ENCODE assay signal across 1 cellular context in genomic region chr16:71467810-71468209, GRCh38.
A peak's percentile ranks its signal among the peaks of the same experiment; 100 is the strongest.
TF ChIP-seq lines count a peak whose summit lies in the region.

No MANE protein-coding gene starts in this region.

TF ChIP-seq in K562, 482 proteins besides CTCF, POLR2A, EP300 and RAD21 (continued from another document and continues in another):
- TF ChIP-seq MGA (IDR thresholded peaks at IDR 0.05) (no peak), CHAMP1 (IDR thresholded peaks at IDR 0.05) (peak; percentile 88), ARID4B (CRISPR knock-in tag; IDR thresholded peaks at IDR 0.05) (peak; percentile 92), PRMT5 (CRISPR knock-in tag; IDR thresholded peaks at IDR 0.05) (peak; percentile 99), EHMT2 (IDR thresholded peaks at IDR 0.05) (peak; percentile 99), MED1 (CRISPR knock-in tag; IDR thresholded peaks at IDR 0.05; ENCODE audit: borderline replicate concordance) (no peak), RREB1 (CRISPR knock-in tag; IDR thresholded peaks at IDR 0.05) (no peak), E2F4 (CRISPR knock-in tag; IDR thresholded peaks at IDR 0.05; ENCODE audit: low read depth) (peak; percentile 64; the same call in 1 of the 2 replicates), TFAP4 (CRISPR knock-in tag; IDR thresholded peaks at IDR 0.05; ENCODE audit: borderline replicate concordance) (peak; percentile 58), ZNF277 (CRISPR knock-in tag; IDR thresholded peaks at IDR 0.05; ENCODE audit: borderline replicate concordance) (no peak), NFXL1 (CRISPR knock-in tag; IDR thresholded peaks at IDR 0.05) (0 out of 2 replicates have a peak, but pooled peaks have one; percentile 53), FOXK1 (CRISPR knock-in tag; IDR thresholded peaks at IDR 0.05; ENCODE audit: borderline replicate concordance) (peak; percentile 95), ZNF311 (CRISPR knock-in tag; IDR thresholded peaks at IDR 0.05) (peak; percentile 76), JUND (IDR thresholded peaks at IDR 0.05; ENCODE audit: borderline replicate concordance, low read depth, low read length) (no peak), JUND (tag; IDR thresholded peaks at IDR 0.05; ENCODE audit: borderline replicate concordance, low read depth, low read length) (peak; percentile 29; the same call in 1 of the 3 replicates), ID3 (CRISPR knock-in tag; IDR thresholded peaks at IDR 0.05) (no peak), ID3 (tag; IDR thresholded peaks at IDR 0.05) (0 out of 2 replicates have a peak, but pooled peaks have one; percentile 44), RBM15 (IDR thresholded peaks at IDR 0.05; ENCODE audit: insufficient read depth, low read length) (no peak), ZNF165 (CRISPR knock-in tag; IDR thresholded peaks at IDR 0.05; ENCODE audit: borderline replicate concordance) (0 out of 2 replicates have a peak, but pooled peaks have one; percentile 7), TAF15 (IDR thresholded peaks at IDR 0.05; ENCODE audit: low read depth, low read length) (no peak)
